In genomic region chr5:73122875-73123810, GRCh38 we compare ENCODE assay signal across 12 cellular contexts. TPM values are rescaled to one million over a fixed set of nuclear protein-coding genes. Genes with fewer than 3 reads are reported as not detected.
DNase-seq lines count a peak whose midpoint lies in the region; TF ChIP-seq lines count a peak whose summit lies in the region.
"Had no signal": no experiment of that assay in that cellular context is flagged by ENCODE, and none has a peak within 500 bp of the region (broad histone marks: within the 10 kb centered on the region; RNA-seq: fewer than 3 reads in every experiment).

No MANE protein-coding gene starts in this region.

- H3K9me3 ChIP-seq in duodenal mucosa (ENCODE audit: control insufficient read depth in 1 of 2, low read length in 2 of 2): no peaks in the 10 kb centered on the region
- no peaks in the 10 kb centered on the region for H3K9me3 ChIP-seq in neural progenitor cell (ENCODE audit: low read depth)

- peaks cover 6% of the 10 kb centered on the region for H4K20me1 ChIP-seq in neural progenitor cell (ENCODE audit: low read depth)

- H3K36me3 ChIP-seq in duodenal mucosa (ENCODE audit: control insufficient read depth in 1 of 2, insufficient read depth in 2 of 2, low read length in 2 of 2): peaks cover 16 to 21% of the 10 kb centered on the region in 2 donors
- no peaks in the 10 kb centered on the region for H3K36me3 ChIP-seq in neural progenitor cell

- H3K27ac ChIP-seq in duodenal mucosa (ENCODE audit: low read depth, low read length): no peak overlapping the region
- no peak overlapping the region for H3K27ac ChIP-seq in neural progenitor cell

- no peak overlapping the region for H3K4me3 Mint-ChIP-seq in neural progenitor cell

- TF ChIP-seq CTCF in neural progenitor cell (IDR thresholded peaks at IDR 0.05): no peak

- H3K4me3 ChIP-seq in duodenal mucosa (ENCODE audit: low read depth in 1 of 2, low read length in 2 of 2): peak overlapping the region; percentile 41 to 80
- H3K4me3 ChIP-seq in neural progenitor cell: no peak overlapping the region
- H3K4me3 ChIP-seq: lung had no signal

- peaks cover 30% of the 10 kb centered on the region for H3K27me3 Mint-ChIP-seq in neural progenitor cell (ENCODE audit: insufficient read depth, low read depth)

- peak; percentile 93 for DNase-seq in ELF-1 (ENCODE audit: low read depth, low spot score)
- DNase-seq in NCI-H69 (lab: John Stamatoyannopoulos, UW): peak; percentile 62
- peak; percentile 20 for DNase-seq in neural progenitor cell (ENCODE audit: low spot score)
- DNase-seq in Kasumi-1 (lab: John Stamatoyannopoulos, UW): no peak
- no peak for DNase-seq in OCI-M1 (lab: John Stamatoyannopoulos, UW)
- DNase-seq in activated naive CD4-positive, alpha-beta T cell treated with anti-CD3 and anti-CD28 coated beads, Interleukin-2, amount 50 U/mL, for 16 hours: no peak
- DNase-seq: activated CD4-positive, alpha-beta T cell treated with anti-CD3 and anti-CD28 coated beads, Interleukin-2, amount 50 U/mL, for 48 hours; amniotic stem cell; foreskin melanocyte had no signal

- H3K9me3 Mint-ChIP-seq in neural progenitor cell: peaks cover 2% of the 10 kb centered on the region

- H3K4me1 ChIP-seq in duodenal mucosa (ENCODE audit: control insufficient read depth in 1 of 2, insufficient read depth in 2 of 2, low read length in 2 of 2): peaks cover 47 to 55% of the 10 kb centered on the region in 2 donors
- H3K4me1 ChIP-seq in neural progenitor cell: no peaks in the 10 kb centered on the region

- H3K79me2 ChIP-seq in neural progenitor cell (ENCODE audit: low read depth): no peaks in the 10 kb centered on the region

- peaks cover 4% of the 10 kb centered on the region for H3K4me1 Mint-ChIP-seq in neural progenitor cell

- peak overlapping the region in 1 of 2 donors; percentile 41 for H3K9ac ChIP-seq in duodenal mucosa (ENCODE audit: low read depth in 1 of 2, low read length in 2 of 2)
- no peak overlapping the region for H3K9ac ChIP-seq in neural progenitor cell

- no peaks in the 10 kb centered on the region for H3K36me3 Mint-ChIP-seq in neural progenitor cell

- no peak overlapping the region for H3K4me2 ChIP-seq in neural progenitor cell

- no peak overlapping the region for H2AFZ ChIP-seq in neural progenitor cell (replicated peaks)

- no peak overlapping the region for H3K27ac Mint-ChIP-seq in neural progenitor cell

- peaks cover 13% of the 10 kb centered on the region for H3F3A ChIP-seq in neural progenitor cell (ENCODE audit: low read depth)

- H3K27me3 ChIP-seq in duodenal mucosa (ENCODE audit: control insufficient read depth in 1 of 2, insufficient read depth in 2 of 2, low read length in 2 of 2) (peaks cover 3 to 11% of the 10 kb centered on the region in 2 donors), neural progenitor cell (peaks cover 67% of the 10 kb centered on the region)

RNA-seq across cellular contexts. Expression of gene TMEM171, which starts 2.8 kb away (rescaled TPM):
- not detected in 2 replicates for total RNA-seq in neural progenitor cell (ENCODE audit: low replicate concordance)
- total RNA-seq: right cardiac atrium had no signal

RNA-seq across cellular contexts. Expression of gene TMEM174, which starts 49.9 kb away (rescaled TPM):
- not detected in 2 replicates for total RNA-seq in neural progenitor cell (ENCODE audit: low replicate concordance)
- total RNA-seq: lung, right cardiac atrium had no signal

Comparison
In these comparisons a context has a peak if more than half of its experiments do, and no peak if none do; other contexts are left out.
1. DNase-seq: peak in ELF-1 (single experiment), NCI-H69 (single experiment) and neural progenitor cell (single experiment); none in Kasumi-1 (0 of 2), OCI-M1 (single experiment) and activated naive CD4-positive, alpha-beta T cell treated with anti-CD3 and anti-CD28 coated beads, Interleukin-2, amount 50 U/mL, for 16 hours (single experiment).